Comparison of ENCODE assay signal across 2 cellular contexts in the genomic region with DNA sequence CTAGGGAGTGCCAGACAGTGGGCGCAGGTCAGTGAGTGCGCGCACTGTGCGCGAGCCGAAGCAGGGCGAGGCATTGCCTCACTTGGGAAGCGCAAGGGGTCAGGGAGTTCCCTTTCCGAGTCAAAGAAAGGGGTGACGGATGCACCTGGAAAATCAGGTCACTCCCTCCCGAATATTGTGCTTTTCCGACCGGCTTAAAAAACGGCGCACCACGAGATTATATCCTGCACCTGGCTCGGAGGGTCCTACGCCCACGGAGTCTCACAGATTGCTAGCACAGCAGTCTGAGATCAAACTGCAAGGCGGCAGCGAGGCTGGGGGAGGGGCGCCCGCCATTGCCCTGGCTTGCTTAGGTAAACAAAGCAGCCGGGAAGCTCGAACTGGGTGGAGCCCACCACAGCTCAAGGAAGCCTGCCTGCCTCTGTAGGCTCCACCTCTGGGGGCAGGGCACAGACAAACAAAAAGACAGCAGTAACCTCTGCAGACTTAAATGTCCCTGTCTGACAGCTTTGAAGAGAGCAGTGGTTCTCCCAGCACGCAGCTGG.
TF ChIP-seq lines count a peak whose summit lies in the region.
"Not testable (repeated sequence)": the region's sequence is repeated elsewhere in the genome, so short reads cannot be mapped to it uniquely, and the experiment has no call there.

No MANE protein-coding gene starts in this region.

TF ChIP-seq in GM23338, 12 proteins besides CTCF, POLR2A, EP300 and RAD21:
- TF ChIP-seq ZNF114 (CRISPR knock-in tag; IDR thresholded peaks at IDR 0.05) = 0 out of 2 replicates have a peak, but pooled peaks have one; percentile 12

TF ChIP-seq in HepG2, 621 proteins besides CTCF, POLR2A, EP300 and RAD21:
- TF ChIP-seq, protein P1, sequence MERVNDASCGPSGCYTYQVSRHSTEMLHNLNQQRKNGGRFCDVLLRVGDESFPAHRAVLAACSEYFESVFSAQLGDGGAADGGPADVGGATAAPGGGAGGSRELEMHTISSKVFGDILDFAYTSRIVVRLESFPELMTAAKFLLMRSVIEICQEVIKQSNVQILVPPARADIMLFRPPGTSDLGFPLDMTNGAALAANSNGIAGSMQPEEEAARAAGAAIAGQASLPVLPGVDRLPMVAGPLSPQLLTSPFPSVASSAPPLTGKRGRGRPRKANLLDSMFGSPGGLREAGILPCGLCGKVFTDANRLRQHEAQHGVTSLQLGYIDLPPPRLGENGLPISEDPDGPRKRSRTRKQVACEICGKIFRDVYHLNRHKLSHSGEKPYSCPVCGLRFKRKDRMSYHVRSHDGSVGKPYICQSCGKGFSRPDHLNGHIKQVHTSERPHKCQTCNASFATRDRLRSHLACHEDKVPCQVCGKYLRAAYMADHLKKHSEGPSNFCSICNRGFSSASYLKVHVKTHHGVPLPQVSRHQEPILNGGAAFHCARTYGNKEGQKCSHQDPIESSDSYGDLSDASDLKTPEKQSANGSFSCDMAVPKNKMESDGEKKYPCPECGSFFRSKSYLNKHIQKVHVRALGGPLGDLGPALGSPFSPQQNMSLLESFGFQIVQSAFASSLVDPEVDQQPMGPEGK (CRISPR knock-in tag; IDR thresholded peaks at IDR 0.05) = 0 out of 2 replicates have a peak, but pooled peaks have one; percentile 22
- TF ChIP-seq SAP130 (CRISPR knock-in tag; IDR thresholded peaks at IDR 0.05; ENCODE audit: low read depth) (peak; percentile 22; the same call in 1 of the 2 replicates), FOXP1 (CRISPR knock-in tag; IDR thresholded peaks at IDR 0.05) (0 out of 2 replicates have a peak, but pooled peaks have one; percentile 12), SP5 (CRISPR knock-in tag; IDR thresholded peaks at IDR 0.05; ENCODE audit: borderline replicate concordance, low read depth) (peak; percentile 61), FOXA3 (CRISPR knock-in tag; IDR thresholded peaks at IDR 0.05) (peak; percentile 79), GATAD2A (CRISPR knock-in tag; IDR thresholded peaks at IDR 0.05) (0 out of 2 replicates have a peak, but pooled peaks have one; percentile 40), FOXA1 (CRISPR knock-in tag; IDR thresholded peaks at IDR 0.05) (peak; percentile 88), ZNF574 (CRISPR knock-in tag; IDR thresholded peaks at IDR 0.05) (0 out of 2 replicates have a peak, but pooled peaks have one; percentile 25), ZNF687 (CRISPR knock-in tag; IDR thresholded peaks at IDR 0.05) (peak; percentile 28), SOX13 (CRISPR knock-in tag; conservative IDR thresholded peaks at IDR 0.05 in 1 of 2, IDR thresholded peaks at IDR 0.05 in 1 of 2) (0 out of 4 replicates have a peak, but pooled peaks of 1 of the 2 experiments have one; percentile 15), ELF3 (CRISPR knock-in tag; IDR thresholded peaks at IDR 0.05) (0 out of 2 replicates have a peak, but pooled peaks have one; percentile 17), HOXA3 (CRISPR knock-in tag; IDR thresholded peaks at IDR 0.05) (peak; percentile 74; the same call in 1 of the 2 replicates), MYC (CRISPR knock-in tag; IDR thresholded peaks at IDR 0.05; ENCODE audit: borderline replicate concordance) (peak; percentile 17; the same call in 1 of the 2 replicates), ARID5B (CRISPR knock-in tag; IDR thresholded peaks at IDR 0.05) (peak; percentile 62)
- TF ChIP-seq FOXP1, FOXA1, SOX13 (IDR thresholded peaks at IDR 0.05): not testable (repeated sequence)
- TF ChIP-seq, protein P2, sequence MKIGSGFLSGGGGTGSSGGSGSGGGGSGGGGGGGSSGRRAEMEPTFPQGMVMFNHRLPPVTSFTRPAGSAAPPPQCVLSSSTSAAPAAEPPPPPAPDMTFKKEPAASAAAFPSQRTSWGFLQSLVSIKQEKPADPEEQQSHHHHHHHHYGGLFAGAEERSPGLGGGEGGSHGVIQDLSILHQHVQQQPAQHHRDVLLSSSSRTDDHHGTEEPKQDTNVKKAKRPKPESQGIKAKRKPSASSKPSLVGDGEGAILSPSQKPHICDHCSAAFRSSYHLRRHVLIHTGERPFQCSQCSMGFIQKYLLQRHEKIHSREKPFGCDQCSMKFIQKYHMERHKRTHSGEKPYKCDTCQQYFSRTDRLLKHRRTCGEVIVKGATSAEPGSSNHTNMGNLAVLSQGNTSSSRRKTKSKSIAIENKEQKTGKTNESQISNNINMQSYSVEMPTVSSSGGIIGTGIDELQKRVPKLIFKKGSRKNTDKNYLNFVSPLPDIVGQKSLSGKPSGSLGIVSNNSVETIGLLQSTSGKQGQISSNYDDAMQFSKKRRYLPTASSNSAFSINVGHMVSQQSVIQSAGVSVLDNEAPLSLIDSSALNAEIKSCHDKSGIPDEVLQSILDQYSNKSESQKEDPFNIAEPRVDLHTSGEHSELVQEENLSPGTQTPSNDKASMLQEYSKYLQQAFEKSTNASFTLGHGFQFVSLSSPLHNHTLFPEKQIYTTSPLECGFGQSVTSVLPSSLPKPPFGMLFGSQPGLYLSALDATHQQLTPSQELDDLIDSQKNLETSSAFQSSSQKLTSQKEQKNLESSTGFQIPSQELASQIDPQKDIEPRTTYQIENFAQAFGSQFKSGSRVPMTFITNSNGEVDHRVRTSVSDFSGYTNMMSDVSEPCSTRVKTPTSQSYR (CRISPR knock-in tag; IDR thresholded peaks at IDR 0.05; ENCODE audit: borderline replicate concordance) = peak; percentile 94
- TF ChIP-seq, protein P3, sequence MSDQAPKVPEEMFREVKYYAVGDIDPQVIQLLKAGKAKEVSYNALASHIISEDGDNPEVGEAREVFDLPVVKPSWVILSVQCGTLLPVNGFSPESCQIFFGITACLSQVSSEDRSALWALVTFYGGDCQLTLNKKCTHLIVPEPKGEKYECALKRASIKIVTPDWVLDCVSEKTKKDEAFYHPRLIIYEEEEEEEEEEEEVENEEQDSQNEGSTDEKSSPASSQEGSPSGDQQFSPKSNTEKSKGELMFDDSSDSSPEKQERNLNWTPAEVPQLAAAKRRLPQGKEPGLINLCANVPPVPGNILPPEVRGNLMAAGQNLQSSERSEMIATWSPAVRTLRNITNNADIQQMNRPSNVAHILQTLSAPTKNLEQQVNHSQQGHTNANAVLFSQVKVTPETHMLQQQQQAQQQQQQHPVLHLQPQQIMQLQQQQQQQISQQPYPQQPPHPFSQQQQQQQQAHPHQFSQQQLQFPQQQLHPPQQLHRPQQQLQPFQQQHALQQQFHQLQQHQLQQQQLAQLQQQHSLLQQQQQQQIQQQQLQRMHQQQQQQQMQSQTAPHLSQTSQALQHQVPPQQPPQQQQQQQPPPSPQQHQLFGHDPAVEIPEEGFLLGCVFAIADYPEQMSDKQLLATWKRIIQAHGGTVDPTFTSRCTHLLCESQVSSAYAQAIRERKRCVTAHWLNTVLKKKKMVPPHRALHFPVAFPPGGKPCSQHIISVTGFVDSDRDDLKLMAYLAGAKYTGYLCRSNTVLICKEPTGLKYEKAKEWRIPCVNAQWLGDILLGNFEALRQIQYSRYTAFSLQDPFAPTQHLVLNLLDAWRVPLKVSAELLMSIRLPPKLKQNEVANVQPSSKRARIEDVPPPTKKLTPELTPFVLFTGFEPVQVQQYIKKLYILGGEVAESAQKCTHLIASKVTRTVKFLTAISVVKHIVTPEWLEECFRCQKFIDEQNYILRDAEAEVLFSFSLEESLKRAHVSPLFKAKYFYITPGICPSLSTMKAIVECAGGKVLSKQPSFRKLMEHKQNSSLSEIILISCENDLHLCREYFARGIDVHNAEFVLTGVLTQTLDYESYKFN (CRISPR knock-in tag; conservative IDR thresholded peaks at IDR 0.05) = 0 out of 2 replicates have a peak, but pooled peaks have one; percentile 19
